Comparison of ENCODE assay signal across 10 cellular contexts in genomic region chr14:53663709-53664108, GRCh38.
A peak's percentile ranks its signal among the peaks of the same experiment; 100 is the strongest.
DNase-seq lines count a peak whose midpoint lies in the region; FAIRE-seq and TF ChIP-seq lines count a peak whose summit lies in the region.
"Had no signal": no experiment of that assay in that cellular context is flagged by ENCODE, and none has a peak within 500 bp of the region (broad histone marks: within the 10 kb centered on the region; RNA-seq: fewer than 3 reads in every experiment).

No MANE protein-coding gene starts in this region.

- CTCF ChIA-PET in AG04450 (lab: Charles Lee): interaction anchor here (2.1 kb wide), 1 partner anchor 684 kb away, joined by 6 read pairs; no protein-coding TSS in a partner anchor

- H3K4me3 ChIP-seq in AG04450 (ENCODE audit: low read depth, low read length): no peak overlapping the region
- H3K4me3 ChIP-seq in bronchial epithelial cell (ENCODE audit: low read depth, low read length): no peak overlapping the region

- FAIRE-seq in HTR-8/SVneo (lab: Jason Lieb, UNC) (no peak), bronchial epithelial cell (lab: Jason Lieb, UNC) (no peak)

- no peaks in the 10 kb centered on the region for H3K9me3 ChIP-seq in AG04450 (ENCODE audit: control insufficient read depth, insufficient read depth, low read length)

- H3K36me3 ChIP-seq in bronchial epithelial cell (ENCODE audit: control insufficient read depth, insufficient read depth, low read length): no peaks in the 10 kb centered on the region

- H3K27ac ChIP-seq in AG04450 (ENCODE audit: low read depth, low read length): no peak overlapping the region

- H3K27ac Mint-ChIP-seq in activated T-helper 2 cell treated with anti-CD3 and anti-CD28 coated beads, Interferon-gamma antibody, Interleukin-2, Interleukin-4, amounts not matched to agents 10 μg/mL and 5 μg/mL and 100 μg/mL, durations not matched to agents 14 hours and 24 hours and 36 hours: no peak overlapping the region
- H3K27ac Mint-ChIP-seq: activated naive CD8-positive, alpha-beta T cell; IgD-negative memory B cell had no signal

- peaks cover 5% of the 10 kb centered on the region for H3K27me3 ChIP-seq in AG04450 (ENCODE audit: control insufficient read depth, insufficient read depth, low read length)
- no peaks in the 10 kb centered on the region for H3K27me3 ChIP-seq in bronchial epithelial cell (ENCODE audit: control insufficient read depth, insufficient read depth, low read length)

- TF ChIP-seq CTCF in AG04450 (IDR thresholded peaks at IDR 0.05; ENCODE audit: low read depth, low read length) (peak; percentile 38), bronchial epithelial cell (IDR thresholded peaks at IDR 0.05; ENCODE audit: insufficient read depth, low read length, severe bottlenecking) (peak; percentile 0)

- H3K9me3 Mint-ChIP-seq in activated T-helper 2 cell treated with anti-CD3 and anti-CD28 coated beads, Interferon-gamma antibody, Interleukin-2, Interleukin-4, amounts not matched to agents 10 μg/mL and 5 μg/mL and 100 μg/mL, durations not matched to agents 14 hours and 24 hours and 36 hours: no peaks in the 10 kb centered on the region

- no peaks in the 10 kb centered on the region for H3K27me3 Mint-ChIP-seq in activated T-helper 2 cell treated with anti-CD3 and anti-CD28 coated beads, Interferon-gamma antibody, Interleukin-2, Interleukin-4, amounts not matched to agents 10 μg/mL and 5 μg/mL and 100 μg/mL, durations not matched to agents 14 hours and 24 hours and 36 hours (ENCODE audit: low read depth)

- H3K4me1 Mint-ChIP-seq in activated T-helper 2 cell treated with anti-CD3 and anti-CD28 coated beads, Interferon-gamma antibody, Interleukin-2, Interleukin-4, amounts not matched to agents 10 μg/mL and 5 μg/mL and 100 μg/mL, durations not matched to agents 14 hours and 24 hours and 36 hours (ENCODE audit: low read depth): no peaks in the 10 kb centered on the region
- H3K4me1 Mint-ChIP-seq: IgD-negative memory B cell had no signal

- intact Hi-C loops in activated T-helper 2 cell treated with anti-CD3 and anti-CD28 coated beads, Interferon-gamma antibody, Interleukin-2, Interleukin-4, amounts not matched to agents 10 μg/mL and 5 μg/mL and 100 μg/mL, durations not matched to agents 14 hours and 24 hours and 36 hours (cut with micrococcal nuclease): no loop called here

- no peaks in the 10 kb centered on the region for H3K36me3 Mint-ChIP-seq in activated T-helper 2 cell treated with anti-CD3 and anti-CD28 coated beads, Interferon-gamma antibody, Interleukin-2, Interleukin-4, amounts not matched to agents 10 μg/mL and 5 μg/mL and 100 μg/mL, durations not matched to agents 14 hours and 24 hours and 36 hours (ENCODE audit: low read depth)
- H3K36me3 Mint-ChIP-seq: activated naive CD8-positive, alpha-beta T cell; IgD-negative memory B cell had no signal

- H3K4me3 Mint-ChIP-seq in activated T-helper 2 cell treated with anti-CD3 and anti-CD28 coated beads, Interferon-gamma antibody, Interleukin-2, Interleukin-4, amounts not matched to agents 10 μg/mL and 5 μg/mL and 100 μg/mL, durations not matched to agents 14 hours and 24 hours and 36 hours (ENCODE audit: low read depth): no peak overlapping the region
- H3K4me3 Mint-ChIP-seq: activated naive CD8-positive, alpha-beta T cell; IgD-negative memory B cell had no signal

- no peak for DNase-seq in AG04450 (ENCODE audit: low read depth, low spot score)
- peak; percentile 23 for DNase-seq in HTR-8/SVneo (ENCODE audit: insufficient read length, low spot score)
- no peak for DNase-seq in bronchial epithelial cell (ENCODE audit: low read depth)
- peak; percentile 14 for DNase-seq in iris pigment epithelial cell (ENCODE audit: low read depth)
- no peak for DNase-seq in GF-D8 (lab: John Stamatoyannopoulos, UW)
- no peak for DNase-seq in NCI-H226
- no peak for DNase-seq in stimulated activated CD4-positive, alpha-beta T cell treated with anti-CD3 and anti-CD28 coated beads, Interleukin-4, amount 100 ng/mL, for 24 hours
- no peak for DNase-seq in activated T-helper 2 cell treated with anti-CD3 and anti-CD28 coated beads, Interferon-gamma antibody, Interleukin-2, Interleukin-4, amounts not matched to agents 10 μg/mL and 5 μg/mL and 100 μg/mL, durations not matched to agents 14 hours and 24 hours and 36 hours (ENCODE audit: low spot score)

- POLR2A ChIA-PET in AG04450 (lab: Yijun Ruan, JAX): no interaction called here

Comparison
In these comparisons a context has a peak if more than half of its experiments do, and no peak if none do; other contexts are left out.
1. DNase-seq: peak in HTR-8/SVneo (single experiment) and iris pigment epithelial cell (single experiment); none in AG04450 (single experiment), bronchial epithelial cell (single experiment), GF-D8 (single experiment), NCI-H226 (single experiment), stimulated activated CD4-positive, alpha-beta T cell treated with anti-CD3 and anti-CD28 coated beads, Interleukin-4, amount 100 ng/mL, for 24 hours (single experiment) and activated T-helper 2 cell treated with anti-CD3 and anti-CD28 coated beads, Interferon-gamma antibody, Interleukin-2, Interleukin-4, amounts not matched to agents 10 μg/mL and 5 μg/mL and 100 μg/mL, durations not matched to agents 14 hours and 24 hours and 36 hours (single experiment).